ENCODE assay signal across 9 cellular contexts in the genomic region with DNA sequence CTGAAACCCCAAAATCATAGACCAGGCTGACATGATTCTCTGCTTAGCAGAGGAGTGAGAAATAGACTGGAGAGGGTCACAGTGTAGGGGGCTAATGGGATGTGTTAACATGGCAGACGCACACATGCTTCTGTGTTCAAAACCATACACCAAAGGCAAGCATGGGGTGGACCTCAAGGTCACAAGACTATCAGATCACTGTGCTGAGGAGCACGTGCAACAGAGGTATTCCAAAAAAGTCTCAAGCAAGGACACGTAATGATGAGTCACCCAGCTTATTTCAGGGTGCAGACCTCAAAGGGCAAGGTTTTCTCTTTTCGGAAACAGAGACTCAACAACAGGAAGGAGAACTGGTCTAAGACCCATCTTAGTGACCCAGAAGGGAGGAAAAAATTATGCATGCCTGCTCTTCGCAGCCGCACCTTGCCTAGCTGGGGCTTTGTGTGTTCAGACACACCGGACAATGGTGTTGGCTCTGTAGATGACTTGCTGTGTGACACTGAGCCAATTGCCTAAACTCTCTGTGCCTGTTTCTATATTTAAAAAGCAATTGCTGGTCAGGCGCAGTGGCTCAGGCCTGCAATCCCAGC. TPM values are rescaled to one million over a fixed set of nuclear protein-coding genes. Genes with fewer than 3 reads are reported as not detected.
DNase-seq lines count a peak whose midpoint lies in the region; ATAC-seq, FAIRE-seq and TF ChIP-seq lines count a peak whose summit lies in the region.
"Had no signal": no experiment of that assay in that cellular context is flagged by ENCODE, and none has a peak within 500 bp of the region (broad histone marks: within the 10 kb centered on the region; RNA-seq: fewer than 3 reads in every experiment).

No MANE protein-coding gene starts in this region.

- no peak for TF ChIP-seq CTCF in pancreas (IDR thresholded peaks at IDR 0.05)
- TF ChIP-seq CTCF in omental fat pad (IDR thresholded peaks at IDR 0.05): no peak

- H3K4me3 ChIP-seq in pancreas: no peak overlapping the region
- H3K4me3 ChIP-seq: SK-N-MC had no signal

- DNase-seq in activated CD4-positive, alpha-beta T cell treated with anti-CD3 and anti-CD28 coated beads for 1 hour: peak; percentile 15
- peak; percentile 16 for DNase-seq in fibroblast of gingiva (ENCODE audit: low read depth)
- no peak for DNase-seq in pancreas
- DNase-seq in substantia nigra (lab: John Stamatoyannopoulos, UW): no peak
- DNase-seq in omental fat pad (ENCODE audit: low spot score): no peak
- no peak for DNase-seq in OCI-M1 (lab: John Stamatoyannopoulos, UW)

- H3K27me3 ChIP-seq in pancreas: no peaks in the 10 kb centered on the region

- intact Hi-C loops in pancreas (cut with DNase I): no loop called here

- H3K36me3 ChIP-seq in pancreas: no peaks in the 10 kb centered on the region

- H3K9me3 ChIP-seq in pancreas: no peaks in the 10 kb centered on the region

- WGBS in pancreas, 2 donors: 83 to 92% methylated on average over 8 of the region's 8 CpGs

- FAIRE-seq in pancreas (lab: Jason Lieb, UNC): no peak

- H3K4me1 ChIP-seq in pancreas: no peaks in the 10 kb centered on the region

- ATAC-seq in GM18909 (IDR thresholded peaks at IDR 0.05; ENCODE audit: poor library complexity, unreplicated experiment) (peak; percentile 63), HG03439 (IDR thresholded peaks at IDR 0.05; ENCODE audit: unreplicated experiment) (peak; percentile 85), pancreas (no peak), omental fat pad (ENCODE audit: low FRiP score) (no peak)

- H3K27ac ChIP-seq in pancreas (no peak overlapping the region), substantia nigra (ENCODE audit: low read depth, low read length, poor library complexity, severe bottlenecking) (no peak overlapping the region)
- H3K27ac ChIP-seq: SK-N-MC had no signal

RNA-seq across cellular contexts. Expression of a gene that starts 20.3 kb away (rescaled TPM):
- total RNA-seq in pancreas (10 to 100 TPM in 1 of 6 donors, 1 to 10 TPM in 5; 6.7 to 10.2 (median 7.8) TPM), omental fat pad (10 to 100 TPM in 1 of 4 donors, 1 to 10 TPM in 3; 3.0 to 15.5 (median 6.6) TPM)
- 10 to 100 TPM; 23.7 to 32.2 TPM for polyA plus RNA-seq in pancreas

Comparison
In these comparisons a context has a peak if more than half of its experiments do, and no peak if none do; other contexts are left out.
1. ATAC-seq: peak in GM18909 (single experiment) and HG03439 (single experiment); none in pancreas (0 of 4) and omental fat pad (single experiment).
2. DNase-seq: peak in activated CD4-positive, alpha-beta T cell treated with anti-CD3 and anti-CD28 coated beads for 1 hour (single experiment) and fibroblast of gingiva (single experiment); none in pancreas (0 of 6), substantia nigra (0 of 49), omental fat pad (single experiment) and OCI-M1 (single experiment).